Comparison of ENCODE assay signal across 37 cellular contexts in genomic region chrX:77922768-77923167, GRCh38. TPM values are rescaled to one million over a fixed set of nuclear protein-coding genes. Genes with fewer than 3 reads are reported as not detected.
"Had no signal": no experiment of that assay in that cellular context is flagged by ENCODE, and none has a peak within 500 bp of the region (broad histone marks: within the 10 kb centered on the region; RNA-seq: fewer than 3 reads in every experiment).

No MANE protein-coding gene starts in this region.

- H3K27ac ChIP-seq: esophagus squamous epithelium, heart right ventricle, left lung, neutrophil, psoas muscle, sigmoid colon, stomach, thyroid gland, vagina had no signal

- H3K27me3 ChIP-seq: esophagus squamous epithelium, left lung, neutrophil, sigmoid colon, stomach, thyroid gland, vagina had no signal

- H3K4me1 Mint-ChIP-seq: endodermal cell, mesothelial cell of epicardium, neural crest cell had no signal

- H3K4me3 Mint-ChIP-seq: dendritic cell treated with granulocyte-macrophage colony-stimulating factor and Interleukin-4, amounts not matched to agents 40 ng/mL and 50 ng/mL, for 4 days; endodermal cell; mesothelial cell of epicardium; naive B cell; natural killer cell treated with Interleukin-12 subunit alpha and Interleukin-12 subunit beta and Interleukin-15 and Interleukin-18, amount 100 ng/mL, for 72 hours; neural crest cell; stimulated activated effector memory CD8-positive, alpha-beta T cell treated with anti-CD3 and anti-CD28 coated beads, Interleukin-12 subunit alpha, Interleukin-12 subunit beta, amount 100 ng/mL, for 72 hours had no signal

- H3K27me3 Mint-ChIP-seq: dendritic cell treated with granulocyte-macrophage colony-stimulating factor and Interleukin-4, amounts not matched to agents 40 ng/mL and 50 ng/mL, for 4 days; naive B cell; natural killer cell treated with Interleukin-12 subunit alpha and Interleukin-12 subunit beta and Interleukin-15 and Interleukin-18, amount 100 ng/mL, for 72 hours had no signal

- H3K36me3 Mint-ChIP-seq: mesothelial cell of epicardium; naive B cell; natural killer cell treated with Interleukin-12 subunit alpha and Interleukin-12 subunit beta and Interleukin-15 and Interleukin-18, amount 100 ng/mL, for 72 hours; stimulated activated effector memory CD8-positive, alpha-beta T cell treated with anti-CD3 and anti-CD28 coated beads, Interleukin-12 subunit alpha, Interleukin-12 subunit beta, amount 100 ng/mL, for 72 hours had no signal

- H3K4me1 ChIP-seq: psoas muscle, sigmoid colon, thyroid gland, vagina had no signal

- H3K4me3 ChIP-seq: esophagus squamous epithelium, heart right ventricle, left lung, mucosa of descending colon, psoas muscle, sigmoid colon, stomach, thyroid gland, vagina had no signal

- DNase-seq: effector CD8-positive, alpha-beta T cell; endodermal cell; esophagus squamous epithelium; foreskin melanocyte; glutamatergic neuron; heart right ventricle; hippocampal formation; left cardiac atrium; left lung; mesenchymal stem cell; mucosa of descending colon; naive B cell; psoas muscle; right cardiac atrium; sigmoid colon; stimulated activated CD4-positive, alpha-beta T cell treated with anti-CD3 and anti-CD28 coated beads, Interleukin-2, amount 100 ng/mL, for 24 hours; stimulated activated CD4-positive, alpha-beta T cell treated with anti-CD3 and anti-CD28 coated beads, Interleukin-4, amount 100 ng/mL, for 24 hours; stimulated activated naive CD4-positive, alpha-beta T cell treated with Interleukin-2 at 50 U/mL for 16 hours; stomach; thyroid gland; trophoblast cell had no signal

- H3K36me3 ChIP-seq: esophagus squamous epithelium, heart right ventricle, left lung, neutrophil, sigmoid colon, stomach, thyroid gland, vagina had no signal

- H3K9me3 Mint-ChIP-seq: dendritic cell treated with granulocyte-macrophage colony-stimulating factor and Interleukin-4, amounts not matched to agents 40 ng/mL and 50 ng/mL, for 4 days; natural killer cell treated with Interleukin-12 subunit alpha and Interleukin-12 subunit beta and Interleukin-15 and Interleukin-18, amount 100 ng/mL, for 72 hours; stimulated activated effector memory CD8-positive, alpha-beta T cell treated with anti-CD3 and anti-CD28 coated beads, Interleukin-12 subunit alpha, Interleukin-12 subunit beta, amount 100 ng/mL, for 72 hours had no signal

- H3K9me3 ChIP-seq: esophagus squamous epithelium, left lung, mucosa of descending colon, neutrophil, psoas muscle, sigmoid colon, stomach, thyroid gland, vagina had no signal

- H3K27ac Mint-ChIP-seq: dendritic cell treated with granulocyte-macrophage colony-stimulating factor and Interleukin-4, amounts not matched to agents 40 ng/mL and 50 ng/mL, for 4 days; endodermal cell; mesothelial cell of epicardium; naive B cell; natural killer cell treated with Interleukin-12 subunit alpha and Interleukin-12 subunit beta and Interleukin-15 and Interleukin-18, amount 100 ng/mL, for 72 hours; stimulated activated effector memory CD8-positive, alpha-beta T cell treated with anti-CD3 and anti-CD28 coated beads, Interleukin-12 subunit alpha, Interleukin-12 subunit beta, amount 100 ng/mL, for 72 hours had no signal

RNA-seq across cellular contexts. Expression of gene PGAM4, which starts 46.7 kb away (rescaled TPM):
- total RNA-seq: esophagus squamous epithelium; heart right ventricle; kidney epithelial cell; left lung; lower leg skin; lung microvascular endothelial cell; mesothelial cell of epicardium; mucosa of descending colon; natural killer cell treated with Interleukin-12 subunit alpha and Interleukin-12 subunit beta and Interleukin-15 and Interleukin-18, amount 100 ng/mL, for 72 hours; neural crest cell; osteocyte; psoas muscle; renal cortical epithelial cell; sigmoid colon; skeletal muscle tissue; stomach; subcutaneous adipose tissue; temporal lobe; thyroid gland; ureter; vagina had no signal
- polyA plus RNA-seq: heart right ventricle, right cardiac atrium, sigmoid colon, stomach had no signal
